8 cellular contexts compared by ENCODE assay signal in the genomic region with DNA sequence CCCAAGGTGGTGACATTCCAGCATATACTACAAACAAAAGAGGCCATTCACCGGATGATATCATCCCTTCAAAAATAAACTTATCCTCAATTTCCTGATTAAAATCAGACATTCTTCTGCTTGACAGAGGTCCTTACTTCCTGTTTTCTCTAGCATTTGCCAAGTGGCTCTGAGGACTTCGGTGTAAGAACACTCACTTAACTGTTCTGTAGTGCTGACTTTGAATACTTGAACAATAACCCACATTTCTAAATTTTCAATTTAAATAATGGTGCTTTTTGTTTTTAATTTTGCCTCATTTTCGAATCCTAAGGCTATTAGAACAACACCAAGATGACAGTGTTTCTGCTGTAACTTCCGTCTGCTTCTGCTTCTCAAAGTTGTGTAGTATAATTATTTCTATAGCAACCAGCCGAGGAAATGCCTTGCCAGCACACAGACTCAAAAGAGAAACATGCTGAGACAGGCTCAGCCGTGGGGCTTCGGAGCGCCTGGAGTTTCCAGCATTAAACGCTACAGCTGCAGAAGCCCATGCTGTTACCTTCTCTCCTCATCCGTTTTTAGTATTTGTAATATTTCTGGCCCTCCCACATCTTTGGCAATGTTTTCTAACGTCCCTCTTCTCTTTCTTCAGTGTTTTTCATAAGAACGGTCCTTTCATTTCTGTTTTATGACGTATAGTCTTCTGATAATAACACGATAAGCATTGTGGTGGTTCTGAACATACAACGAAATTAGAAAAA. TPM values are rescaled to one million over a fixed set of nuclear protein-coding genes. Genes with fewer than 3 reads are reported as not detected.
DNase-seq lines count a peak whose midpoint lies in the region; ATAC-seq and TF ChIP-seq lines count a peak whose summit lies in the region.

No MANE protein-coding gene starts in this region.

- intact Hi-C loops in ascending aorta (cut with DNase I) (loop anchor here (1.0 to 2.0 kb wide), 2 partner anchors 17 to 21 kb away; no protein-coding TSS in a partner anchor), right cardiac atrium (cut with DNase I) (no loop called here)

- H3K27ac ChIP-seq in GM23338 (ENCODE audit: low read depth) (no peak overlapping the region), ascending aorta (peak overlapping the region; percentile 72 to 77), right cardiac atrium (ENCODE audit: low read length) (peak overlapping the region; percentile 82)

- peaks cover 10% of the 10 kb centered on the region for H3K4me1 ChIP-seq in GM23338 (ENCODE audit: insufficient read depth)
- peaks cover 0 to 17% of the 10 kb centered on the region in 2 donors for H3K4me1 ChIP-seq in ascending aorta
- no peaks in the 10 kb centered on the region for H3K4me1 ChIP-seq in right cardiac atrium (ENCODE audit: control insufficient read depth, insufficient read depth, low read length)

- no peak overlapping the region for H2AFZ ChIP-seq in GM23338

- no peaks in the 10 kb centered on the region for H3K9me3 ChIP-seq in T-helper 17 cell (ENCODE audit: control insufficient read depth, low read length, poor library complexity, severe bottlenecking)
- no peaks in the 10 kb centered on the region for H3K9me3 ChIP-seq in ascending aorta
- no peaks in the 10 kb centered on the region for H3K9me3 ChIP-seq in right cardiac atrium (ENCODE audit: control insufficient read depth, low read length)

- H3K27ac Mint-ChIP-seq in GM23338: no peak overlapping the region; the same call in 1 of the 2 replicates
- H3K27ac Mint-ChIP-seq in T-helper 17 cell: peak overlapping the region; percentile 99

- H3K4me3 Mint-ChIP-seq in GM23338 (peak overlapping the region; percentile 2; the same call in 2 of the 3 replicates), T-helper 17 cell (peak overlapping the region; percentile 96)

- H3K36me3 Mint-ChIP-seq in GM23338 (ENCODE audit: low read depth): no peaks in the 10 kb centered on the region
- peaks cover 5% of the 10 kb centered on the region for H3K36me3 Mint-ChIP-seq in T-helper 17 cell (ENCODE audit: low read depth)

- ATAC-seq in GM23338 (peak; percentile 85), T-helper 17 cell (peak; percentile 96), right cardiac atrium (peak; percentile 94 to 95)

- no peak overlapping the region for H3K4me2 ChIP-seq in GM23338

- peaks cover 3% of the 10 kb centered on the region; the same call in 1 of the 2 replicates for H3K9me2 ChIP-seq in GM23338 (ENCODE audit: insufficient read depth)

- H3K9me3 Mint-ChIP-seq in GM23338: no peaks in the 10 kb centered on the region

- no peaks in the 10 kb centered on the region for H3K27me3 Mint-ChIP-seq in GM23338 (ENCODE audit: insufficient read depth, low read depth, poor library complexity)
- no peaks in the 10 kb centered on the region for H3K27me3 Mint-ChIP-seq in T-helper 17 cell

- H4K20me1 ChIP-seq in GM23338 (replicated peaks; ENCODE audit: insufficient read depth): no peaks in the 10 kb centered on the region

- no peaks in the 10 kb centered on the region for H3K27me3 ChIP-seq in GM23338 (ENCODE audit: insufficient read depth)
- H3K27me3 ChIP-seq in ascending aorta: no peaks in the 10 kb centered on the region
- no peaks in the 10 kb centered on the region for H3K27me3 ChIP-seq in right cardiac atrium (ENCODE audit: control insufficient read depth, insufficient read depth)

- no peaks in the 10 kb centered on the region for H3K79me2 ChIP-seq in GM23338 (replicated peaks; ENCODE audit: insufficient read depth)

- H3F3A ChIP-seq in GM23338 (replicated peaks; ENCODE audit: low read depth): no peaks in the 10 kb centered on the region

- DNase-seq in ELR (ENCODE audit: low read depth): peak; percentile 88
- DNase-seq in GM23338 (ENCODE audit: low spot score): peak; percentile 50
- DNase-seq in M059J (ENCODE audit: low read depth): peak; percentile 96
- DNase-seq in T-helper 17 cell: peak; percentile 41 to 65 (median 62)
- DNase-seq in ascending aorta (ENCODE audit: low spot score in 2 of 2): peak; percentile 25 to 88
- peak; percentile 71 to 88 (median 80) for DNase-seq in right cardiac atrium
- DNase-seq in retinal pigment epithelial cell (ENCODE audit: low read depth): peak; percentile 69
- no peak for DNase-seq in NCI-H1930 (lab: John Stamatoyannopoulos, UW)

- TF ChIP-seq CTCF in GM23338 (conservative IDR thresholded peaks at IDR 0.05; ENCODE audit: low read depth in 2 of 2) (no peak), ascending aorta (IDR thresholded peaks at IDR 0.05) (no peak), retinal pigment epithelial cell (conservative IDR thresholded peaks at IDR 0.05; ENCODE audit: low read depth, low read length) (no peak)

- H3K4me1 Mint-ChIP-seq in GM23338: peaks cover 15% of the 10 kb centered on the region
- peaks cover 18% of the 10 kb centered on the region for H3K4me1 Mint-ChIP-seq in T-helper 17 cell

- WGBS in right cardiac atrium: 7% methylated on average over 15 of the region's 15 CpGs

- H3K36me3 ChIP-seq in GM23338 (ENCODE audit: insufficient read depth) (no peaks in the 10 kb centered on the region), ascending aorta (no peaks in the 10 kb centered on the region)

- no peak overlapping the region for H3K4me3 ChIP-seq in GM23338
- H3K4me3 ChIP-seq in ascending aorta: peak overlapping the region; percentile 35 to 58
- H3K4me3 ChIP-seq in right cardiac atrium (ENCODE audit: low read length): peak overlapping the region; percentile 96
- peak overlapping the region; percentile 55 for H3K4me3 ChIP-seq in retinal pigment epithelial cell (ENCODE audit: low read length)

TF ChIP-seq in GM23338, 12 proteins besides CTCF, POLR2A, EP300 and RAD21 (continues in another document):
- TF ChIP-seq EZH2phosphoT487 (IDR thresholded peaks at IDR 0.05; ENCODE audit: unreplicated experiment) (no peak), ZNF331 (CRISPR knock-in tag; IDR thresholded peaks at IDR 0.05; ENCODE audit: low read depth) (no peak), ZNF114 (CRISPR knock-in tag; IDR thresholded peaks at IDR 0.05) (no peak), EZH2 (IDR thresholded peaks at IDR 0.05; ENCODE audit: low read depth, unreplicated experiment) (no peak), CREB1 (CRISPR knock-in tag; IDR thresholded peaks at IDR 0.05; ENCODE audit: low read depth) (no peak), STAT1 (IDR thresholded peaks at IDR 0.05; ENCODE audit: unreplicated experiment) (no peak), JUNB (IDR thresholded peaks at IDR 0.05; ENCODE audit: unreplicated experiment) (no peak), NANOG (IDR thresholded peaks at IDR 0.05; ENCODE audit: borderline replicate concordance) (no peak), POLR2AphosphoS5 (IDR thresholded peaks at IDR 0.05; ENCODE audit: low read depth) (no peak)
- TF ChIP-seq, protein P1, sequence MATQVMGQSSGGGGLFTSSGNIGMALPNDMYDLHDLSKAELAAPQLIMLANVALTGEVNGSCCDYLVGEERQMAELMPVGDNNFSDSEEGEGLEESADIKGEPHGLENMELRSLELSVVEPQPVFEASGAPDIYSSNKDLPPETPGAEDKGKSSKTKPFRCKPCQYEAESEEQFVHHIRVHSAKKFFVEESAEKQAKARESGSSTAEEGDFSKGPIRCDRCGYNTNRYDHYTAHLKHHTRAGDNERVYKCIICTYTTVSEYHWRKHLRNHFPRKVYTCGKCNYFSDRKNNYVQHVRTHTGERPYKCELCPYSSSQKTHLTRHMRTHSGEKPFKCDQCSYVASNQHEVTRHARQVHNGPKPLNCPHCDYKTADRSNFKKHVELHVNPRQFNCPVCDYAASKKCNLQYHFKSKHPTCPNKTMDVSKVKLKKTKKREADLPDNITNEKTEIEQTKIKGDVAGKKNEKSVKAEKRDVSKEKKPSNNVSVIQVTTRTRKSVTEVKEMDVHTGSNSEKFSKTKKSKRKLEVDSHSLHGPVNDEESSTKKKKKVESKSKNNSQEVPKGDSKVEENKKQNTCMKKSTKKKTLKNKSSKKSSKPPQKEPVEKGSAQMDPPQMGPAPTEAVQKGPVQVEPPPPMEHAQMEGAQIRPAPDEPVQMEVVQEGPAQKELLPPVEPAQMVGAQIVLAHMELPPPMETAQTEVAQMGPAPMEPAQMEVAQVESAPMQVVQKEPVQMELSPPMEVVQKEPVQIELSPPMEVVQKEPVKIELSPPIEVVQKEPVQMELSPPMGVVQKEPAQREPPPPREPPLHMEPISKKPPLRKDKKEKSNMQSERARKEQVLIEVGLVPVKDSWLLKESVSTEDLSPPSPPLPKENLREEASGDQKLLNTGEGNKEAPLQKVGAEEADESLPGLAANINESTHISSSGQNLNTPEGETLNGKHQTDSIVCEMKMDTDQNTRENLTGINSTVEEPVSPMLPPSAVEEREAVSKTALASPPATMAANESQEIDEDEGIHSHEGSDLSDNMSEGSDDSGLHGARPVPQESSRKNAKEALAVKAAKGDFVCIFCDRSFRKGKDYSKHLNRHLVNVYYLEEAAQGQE (IDR thresholded peaks at IDR 0.05; ENCODE audit: unreplicated experiment): no peak
- TF ChIP-seq, protein P2, sequence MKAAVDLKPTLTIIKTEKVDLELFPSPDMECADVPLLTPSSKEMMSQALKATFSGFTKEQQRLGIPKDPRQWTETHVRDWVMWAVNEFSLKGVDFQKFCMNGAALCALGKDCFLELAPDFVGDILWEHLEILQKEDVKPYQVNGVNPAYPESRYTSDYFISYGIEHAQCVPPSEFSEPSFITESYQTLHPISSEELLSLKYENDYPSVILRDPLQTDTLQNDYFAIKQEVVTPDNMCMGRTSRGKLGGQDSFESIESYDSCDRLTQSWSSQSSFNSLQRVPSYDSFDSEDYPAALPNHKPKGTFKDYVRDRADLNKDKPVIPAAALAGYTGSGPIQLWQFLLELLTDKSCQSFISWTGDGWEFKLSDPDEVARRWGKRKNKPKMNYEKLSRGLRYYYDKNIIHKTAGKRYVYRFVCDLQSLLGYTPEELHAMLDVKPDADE (IDR thresholded peaks at IDR 0.05): no peak

RNA-seq across cellular contexts. Expression of a gene that starts 19.5 kb away (rescaled TPM):
- 2.2 and 4.9 TPM in 2 replicates for total RNA-seq in GM23338 (2014; rRNA removed; shearing (Covaris generic))
- polyA plus RNA-seq in GM23338 (2016; fragmentation: Nextera tagmentation; extraction: Ambion mirVana) (3.3 and 5.8 TPM in 2 replicates), right cardiac atrium (139 TPM)
- total RNA-seq in M059J (2014; rRNA removed; shearing (Covaris generic)): 608 and 753 TPM in 2 replicates
- total RNA-seq in T-helper 17 cell (100 to 1,000 TPM; 553 to 928 TPM), ascending aorta (261 TPM), right cardiac atrium (100 to 1,000 TPM in 1 of 4 donors, 10 to 100 TPM in 3; 46.7 to 120 (median 83.4) TPM)

Comparison
In these comparisons a context has a peak if more than half of its experiments do, and no peak if none do; other contexts are left out.
1. DNase-seq: peak in ELR (single experiment), GM23338 (single experiment), M059J (single experiment), T-helper 17 cell (3 of 3), ascending aorta (2 of 2), right cardiac atrium (3 of 3) and retinal pigment epithelial cell (single experiment); none in NCI-H1930 (0 of 2).
2. Peak in every context shown above with its lines, with median percentiles within 50 percentile points of each other: ATAC-seq.